Comparison of ENCODE assay signal across 30 cellular contexts in genomic region chr1:159883134-159883533, GRCh38. TPM values are rescaled to one million over a fixed set of nuclear protein-coding genes. Genes with fewer than 3 reads are reported as not detected.
"Had no signal": no experiment of that assay in that cellular context is flagged by ENCODE, and none has a peak within 500 bp of the region (broad histone marks: within the 10 kb centered on the region; RNA-seq: fewer than 3 reads in every experiment).

No MANE protein-coding gene starts in this region.

- H3K4me3 ChIP-seq: gastrocnemius medialis, lower lobe of right lung, right lobe of liver, stomach, thyroid gland, vagina had no signal

- FAIRE-seq: endometrium, small intestine had no signal

- H3K79me2 ChIP-seq: parathyroid adenoma had no signal

- H2AFZ ChIP-seq: parathyroid adenoma had no signal

- H3K9ac ChIP-seq: parathyroid adenoma had no signal

- H3K27me3 ChIP-seq: gastrocnemius medialis, right lobe of liver, stomach, thyroid gland, vagina had no signal

- H3K4me1 ChIP-seq: gastrocnemius medialis, right lobe of liver had no signal

- ATAC-seq: effector memory CD8-positive, alpha-beta T cell; gastrocnemius medialis; left ventricle myocardium superior; lower lobe of right lung; naive thymus-derived CD8-positive, alpha-beta T cell had no signal

- DNase-seq: cortex of kidney; effector memory CD8-positive, alpha-beta T cell; gastrocnemius medialis; head of caudate nucleus; left ventricle myocardium superior; lower lobe of right lung; naive thymus-derived CD8-positive, alpha-beta T cell; nephron progenitor cell; right lobe of liver; small intestine; stimulated activated CD4-positive, alpha-beta T cell treated with anti-CD3 and anti-CD28 coated beads, Interleukin-15, amount 100 ng/mL, for 24 hours; stimulated activated CD4-positive, alpha-beta T cell treated with anti-CD3 and anti-CD28 coated beads, Interleukin-2, amount 100 ng/mL, for 48 hours; stimulated activated CD8-positive, alpha-beta memory T cell treated with anti-CD3 and anti-CD28 coated beads, Interleukin-4, amount 100 ng/mL, for 48 hours; stimulated activated naive CD4-positive, alpha-beta T cell treated with Interleukin-2 at 50 U/mL for 16 hours; stomach; thyroid gland; trophoblast cell had no signal

- H3K9me3 ChIP-seq: gastrocnemius medialis, lower lobe of right lung, right lobe of liver, stomach, thyroid gland, vagina had no signal

- H3K36me3 ChIP-seq: gastrocnemius medialis, lower lobe of right lung, right lobe of liver, stomach, thyroid gland, vagina had no signal

- H3K27ac ChIP-seq: gastrocnemius medialis, lower lobe of right lung, parathyroid adenoma, right lobe of liver, stomach, thyroid gland, vagina had no signal

RNA-seq across cellular contexts. Expression of gene CFAP45, which starts 16.8 kb away (rescaled TPM):
- total RNA-seq: gastrocnemius medialis, myocyte, right lobe of liver, vagina had no signal

RNA-seq across cellular contexts. Expression of gene VSIG8, which starts 20.7 kb away (rescaled TPM):
- total RNA-seq: dermis microvascular lymphatic vessel endothelial cell; gastrocnemius medialis; left ventricle myocardium superior; mesenteric fat pad; myocyte; naive thymus-derived CD8-positive, alpha-beta T cell; omental fat pad; progenitor cell of endocrine pancreas; right lobe of liver; subcutaneous adipose tissue; temporal lobe; ureter; vagina had no signal
- polyA plus RNA-seq: naive thymus-derived CD8-positive, alpha-beta T cell had no signal

RNA-seq across cellular contexts. Expression of gene SLAMF8, which starts 56.5 kb away (rescaled TPM):
- total RNA-seq: dermis microvascular lymphatic vessel endothelial cell, glomerular endothelial cell, progenitor cell of endocrine pancreas, temporal lobe had no signal
- polyA plus RNA-seq: keratinocyte had no signal
